Comparison of ENCODE assay signal across 13 cellular contexts in genomic region chr6:125058562-125058961, GRCh38.
DNase-seq lines count a peak whose midpoint lies in the region; ATAC-seq and TF ChIP-seq lines count a peak whose summit lies in the region.
"Had no signal": no experiment of that assay in that cellular context is flagged by ENCODE, and none has a peak within 500 bp of the region (broad histone marks: within the 10 kb centered on the region; RNA-seq: fewer than 3 reads in every experiment).

No MANE protein-coding gene starts in this region.

- H3K36me3 Mint-ChIP-seq in nephron (ENCODE audit: low read depth): peaks cover 10% of the 10 kb centered on the region
- H3K36me3 Mint-ChIP-seq: CD4-positive, alpha-beta memory T cell; IgD-negative memory B cell had no signal

- H3K9ac ChIP-seq in smooth muscle cell (ENCODE audit: low read depth): no peak overlapping the region

- intact Hi-C loops in A673 (cut with micrococcal nuclease; ENCODE audit: unreplicated experiment): no loop called here
- intact Hi-C loops in prostate gland (cut with DNase I): no loop called here

- no peak overlapping the region for H3K4me3 Mint-ChIP-seq in nephron
- H3K4me3 Mint-ChIP-seq: CD4-positive, alpha-beta memory T cell; GM23338; IgD-negative memory B cell had no signal

- peaks cover 35% of the 10 kb centered on the region for H4K20me1 ChIP-seq in smooth muscle cell (ENCODE audit: low read depth)

- no peak for DNase-seq in A673 (ENCODE audit: low spot score)
- no peak for DNase-seq in WERI-Rb-1
- DNase-seq in smooth muscle cell (lab: John Stamatoyannopoulos, UW; ENCODE audit: unreplicated experiment): no peak
- no peak for DNase-seq in prostate gland (ENCODE audit: low spot score)
- DNase-seq in NCI-H1436 treated with DMSO at 0.1 percent for 48 hours (lab: John Stamatoyannopoulos, UW): no peak
- DNase-seq: BE2C; CD4-positive, alpha-beta memory T cell; H7 had no signal

- peaks cover 6% of the 10 kb centered on the region for H3F3A ChIP-seq in smooth muscle cell (ENCODE audit: low read depth)

- no peak for TF ChIP-seq CTCF in A673 (conservative IDR thresholded peaks at IDR 0.05; ENCODE audit: low read depth, low read length)
- no peak for TF ChIP-seq CTCF in WERI-Rb-1 (IDR thresholded peaks at IDR 0.05; ENCODE audit: low read depth, low read length)
- TF ChIP-seq CTCF in nephron (IDR thresholded peaks at IDR 0.05; ENCODE audit: unreplicated experiment in 3 of 3): no peak
- no peak for TF ChIP-seq CTCF in smooth muscle cell (IDR thresholded peaks at IDR 0.05; ENCODE audit: borderline replicate concordance, insufficient read depth, poor library complexity, severe bottlenecking)
- TF ChIP-seq CTCF in prostate gland (IDR thresholded peaks at IDR 0.05): no peak

- no peak for ATAC-seq in GM18520 (IDR thresholded peaks at IDR 0.05; ENCODE audit: unreplicated experiment)
- ATAC-seq: GM23338 had no signal

- H3K27me3 Mint-ChIP-seq in nephron (ENCODE audit: low read depth): no peaks in the 10 kb centered on the region
- H3K27me3 Mint-ChIP-seq: CD4-positive, alpha-beta memory T cell; IgD-negative memory B cell had no signal

- no peak overlapping the region for H3K4me2 ChIP-seq in smooth muscle cell
- H3K4me2 ChIP-seq: GM23338 had no signal

- BruUV-seq in A673 (replicated peaks; lab: Mats Ljungman, UMichigan): TSS peak; percentile 19

- no peak for TF ChIP-seq POLR2A in prostate gland (IDR thresholded peaks at IDR 0.05)

- H3K9me3 Mint-ChIP-seq in nephron: no peaks in the 10 kb centered on the region
- H3K9me3 Mint-ChIP-seq: GM23338, IgD-negative memory B cell had no signal

- H3K4me3 ChIP-seq in A673 (ENCODE audit: low read depth, low read length, poor library complexity, severe bottlenecking) (no peak overlapping the region), WERI-Rb-1 (ENCODE audit: low read depth, low read length) (peak overlapping the region; percentile 62), smooth muscle cell (no peak overlapping the region), prostate gland (no peak overlapping the region)
- H3K4me3 ChIP-seq: GM23338 had no signal

- H3K9me3 ChIP-seq in A673 (ENCODE audit: low read depth, low read length, poor library complexity, severe bottlenecking): no peaks in the 10 kb centered on the region
- H3K9me3 ChIP-seq in WERI-Rb-1 (ENCODE audit: severe bottlenecking): no peaks in the 10 kb centered on the region
- no peaks in the 10 kb centered on the region for H3K9me3 ChIP-seq in smooth muscle cell (replicated peaks; ENCODE audit: low read depth)
- H3K9me3 ChIP-seq in prostate gland: no peaks in the 10 kb centered on the region
- H3K9me3 ChIP-seq: BE2C had no signal

- H3K27me3 ChIP-seq in A673 (replicated peaks; ENCODE audit: insufficient read depth, low read depth, low read length, poor library complexity) (no peaks in the 10 kb centered on the region), WERI-Rb-1 (ENCODE audit: insufficient read depth, low read depth, severe bottlenecking) (no peaks in the 10 kb centered on the region), smooth muscle cell (ENCODE audit: low read depth) (no peaks in the 10 kb centered on the region), prostate gland (replicated peaks; ENCODE audit: insufficient read depth) (no peaks in the 10 kb centered on the region)
- H3K27me3 ChIP-seq: BE2C had no signal

- CTCF ChIA-PET in A673 (lab: Charles Lee): no interaction called here

- H2AFZ ChIP-seq in smooth muscle cell (ENCODE audit: low read depth): no peak overlapping the region
- H2AFZ ChIP-seq: GM23338 had no signal

- 53% methylated on average over 1 of the region's 1 CpG for WGBS in smooth muscle cell (ENCODE audit: low lambda C conversion rate)
- WGBS in prostate gland: 67% methylated on average over 1 of the region's 1 CpG

- no peaks in the 10 kb centered on the region for H3K36me3 ChIP-seq in A673 (ENCODE audit: insufficient read depth, low read length, poor library complexity, severe bottlenecking)
- peaks cover 15% of the 10 kb centered on the region for H3K36me3 ChIP-seq in WERI-Rb-1
- H3K36me3 ChIP-seq in smooth muscle cell (ENCODE audit: low read depth): peaks cover 8% of the 10 kb centered on the region
- H3K36me3 ChIP-seq in prostate gland: no peaks in the 10 kb centered on the region
- H3K36me3 ChIP-seq: BE2C had no signal

- H3K27ac ChIP-seq in A673 (ENCODE audit: low read depth, low read length, poor library complexity, severe bottlenecking) (no peak overlapping the region), WERI-Rb-1 (peak overlapping the region; percentile 78), smooth muscle cell (ENCODE audit: low read depth) (peak overlapping the region; percentile 48), prostate gland (no peak overlapping the region)
- H3K27ac ChIP-seq: C4-2B had no signal

- H3K4me1 ChIP-seq in A673 (ENCODE audit: insufficient read depth, low read length, poor library complexity, severe bottlenecking) (peaks cover 20% of the 10 kb centered on the region), smooth muscle cell (ENCODE audit: low read depth) (peaks cover 13% of the 10 kb centered on the region), prostate gland (replicated peaks) (no peaks in the 10 kb centered on the region)
- H3K4me1 ChIP-seq: BE2C had no signal

- POLR2A ChIA-PET in A673 (lab: Charles Lee; ENCODE audit: low non-redundant PET): no interaction called here

- H3K4me1 Mint-ChIP-seq in nephron: peaks cover 21% of the 10 kb centered on the region
- H3K4me1 Mint-ChIP-seq: CD4-positive, alpha-beta memory T cell; GM23338; IgD-negative memory B cell had no signal

- peak overlapping the region in 2 of 3 experiments; percentile 53 to 60 for H3K27ac Mint-ChIP-seq in nephron
- H3K27ac Mint-ChIP-seq: CD4-positive, alpha-beta memory T cell; IgD-negative memory B cell had no signal

- H3K79me2 ChIP-seq in smooth muscle cell (ENCODE audit: low read depth): peaks cover 80% of the 10 kb centered on the region

Comparison
In these comparisons a context has a peak if more than half of its experiments do, and no peak if none do; other contexts are left out.
1. H3K27ac ChIP-seq: peak in WERI-Rb-1 (single experiment) and smooth muscle cell (single experiment); none in A673 (single experiment) and prostate gland (0 of 2).